In genomic region chr11:2770556-2771301, GRCh38 we compare ENCODE assay signal across 15 cellular contexts.
DNase-seq lines count a peak whose midpoint lies in the region; ATAC-seq and TF ChIP-seq lines count a peak whose summit lies in the region.
"Had no signal": no experiment of that assay in that cellular context is flagged by ENCODE, and none has a peak within 500 bp of the region (broad histone marks: within the 10 kb centered on the region; RNA-seq: fewer than 3 reads in every experiment).

No MANE protein-coding gene starts in this region.

- H3K4me3 Mint-ChIP-seq in chondrocyte (ENCODE audit: unreplicated experiment) = no peak overlapping the region
- H3K4me3 Mint-ChIP-seq: nephron progenitor cell had no signal

- no peak for ATAC-seq in Right ventricle myocardium inferior
- no peak for ATAC-seq in left ventricle myocardium superior
- ATAC-seq in GM21367 (IDR thresholded peaks at IDR 0.05; ENCODE audit: unreplicated experiment) = no peak
- ATAC-seq in GM18873 (IDR thresholded peaks at IDR 0.05; ENCODE audit: low FRiP score, unreplicated experiment) = no peak
- ATAC-seq: activated naive CD4-positive, alpha-beta T cell treated with anti-CD3 and anti-CD28 coated beads, Interleukin-2, amount 50 U/mL, for 72 hours had no signal

- H3K4me1 Mint-ChIP-seq in chondrocyte (ENCODE audit: low read depth) = no peaks in the 10 kb centered on the region

- H4K91ac ChIP-seq in mesenchymal stem cell (ENCODE audit: low read length) = no peak overlapping the region

- TF ChIP-seq CTCF in chondrocyte (IDR thresholded peaks at IDR 0.05) = no peak
- TF ChIP-seq CTCF in vagina (IDR thresholded peaks at IDR 0.05) = no peak
- no peak for TF ChIP-seq CTCF in uterus (IDR thresholded peaks at IDR 0.05)

- TF ChIP-seq POLR2A in vagina (IDR thresholded peaks at IDR 0.05) (no peak), uterus (IDR thresholded peaks at IDR 0.05) (no peak)

- intact Hi-C loops in Right ventricle myocardium inferior (cut with DNase I) (no loop called here), left ventricle myocardium superior (cut with micrococcal nuclease) (no loop called here), vagina (cut with DNase I) (no loop called here), uterus (cut with DNase I; ENCODE audit: low total_unique reads) (no loop called here)

- peaks cover 13% of the 10 kb centered on the region for H3K27me3 Mint-ChIP-seq in chondrocyte (ENCODE audit: low read depth)

- no peak overlapping the region for H2BK5ac ChIP-seq in mesenchymal stem cell (ENCODE audit: low read depth, low read length, poor library complexity, severe bottlenecking)

- H3K4me2 ChIP-seq in mesenchymal stem cell (ENCODE audit: low read length, poor library complexity, severe bottlenecking) = no peak overlapping the region

- no peaks in the 10 kb centered on the region for H3K9me3 ChIP-seq in mesenchymal stem cell (ENCODE audit: control insufficient read depth, low read length)
- H3K9me3 ChIP-seq in vagina = no peaks in the 10 kb centered on the region
- H3K9me3 ChIP-seq in uterus = no peaks in the 10 kb centered on the region
- H3K9me3 ChIP-seq: SJSA1 had no signal

- peaks cover 3% of the 10 kb centered on the region for H3K9me3 Mint-ChIP-seq in chondrocyte (ENCODE audit: low read depth)
- H3K9me3 Mint-ChIP-seq: activated naive CD4-positive, alpha-beta T cell treated with anti-CD3 and anti-CD28 coated beads, Interleukin-2, amount 50 U/mL, for 72 hours had no signal

- H3K36me3 ChIP-seq in mesenchymal stem cell (ENCODE audit: control insufficient read depth in 1 of 2, insufficient read depth in 2 of 2, low read depth in 1 of 2, low read length in 2 of 2) (no peaks in the 10 kb centered on the region), vagina (no peaks in the 10 kb centered on the region), uterus (no peaks in the 10 kb centered on the region)
- H3K36me3 ChIP-seq: SJSA1 had no signal

- WGBS in mesenchymal stem cell = 93% methylated on average over 10 of the region's 10 CpGs

- H3K4me1 ChIP-seq in mesenchymal stem cell (ENCODE audit: control insufficient read depth, insufficient read depth, low read depth, low read length) (peaks cover 29% of the 10 kb centered on the region), vagina (peaks cover 6% of the 10 kb centered on the region), uterus (no peaks in the 10 kb centered on the region)

- H3K23ac ChIP-seq in mesenchymal stem cell (ENCODE audit: low read length in 2 of 2) = no peak overlapping the region

- no peak overlapping the region for H2BK12ac ChIP-seq in mesenchymal stem cell (ENCODE audit: low read length in 2 of 2)

- peak overlapping the region; percentile 0 for H2BK15ac ChIP-seq in mesenchymal stem cell (ENCODE audit: low read depth, poor library complexity, severe bottlenecking)

- H3K4me3 ChIP-seq in mesenchymal stem cell (ENCODE audit: insufficient read depth in 1 of 2, low read depth in 1 of 2, low read length in 2 of 2) (no peak overlapping the region), vagina (no peak overlapping the region), uterus (no peak overlapping the region)
- H3K4me3 ChIP-seq: SJSA1 had no signal

- DNase-seq in Right ventricle myocardium inferior (ENCODE audit: missing footprints) = peak; percentile 40
- no peak for DNase-seq in left ventricle myocardium superior
- DNase-seq in chondrocyte (ENCODE audit: low spot score) = peak; percentile 68
- DNase-seq in mesenchymal stem cell = no peak
- DNase-seq in vagina (ENCODE audit: extremely low spot score in 2 of 2) = peak; percentile 79 to 93
- no peak for DNase-seq in uterus
- DNase-seq: cortex of kidney, GOT3, NCI-H1092, NCI-H510A, nephron progenitor cell had no signal

- H3K14ac ChIP-seq in mesenchymal stem cell (ENCODE audit: low read length in 2 of 2) = no peak overlapping the region

- no peak overlapping the region for H2AFZ ChIP-seq in mesenchymal stem cell (ENCODE audit: low read depth, low read length)

- no peaks in the 10 kb centered on the region for H3K36me3 Mint-ChIP-seq in chondrocyte (ENCODE audit: low read depth)
- H3K36me3 Mint-ChIP-seq: activated naive CD4-positive, alpha-beta T cell treated with anti-CD3 and anti-CD28 coated beads, Interleukin-2, amount 50 U/mL, for 72 hours had no signal

- peaks cover 0 to 24% of the 10 kb centered on the region in 2 experiments for H3K27me3 ChIP-seq in mesenchymal stem cell (ENCODE audit: control insufficient read depth in 1 of 2, insufficient read depth in 1 of 2, low read length in 2 of 2)
- no peaks in the 10 kb centered on the region for H3K27me3 ChIP-seq in vagina
- H3K27me3 ChIP-seq in uterus = no peaks in the 10 kb centered on the region
- H3K27me3 ChIP-seq: SJSA1 had no signal

- H3K18ac ChIP-seq in mesenchymal stem cell (ENCODE audit: low read depth in 1 of 2, low read length in 2 of 2) = no peak overlapping the region

- no peak overlapping the region for H4K8ac ChIP-seq in mesenchymal stem cell (ENCODE audit: low read length)

- H3K4ac ChIP-seq in mesenchymal stem cell (ENCODE audit: low read depth in 1 of 2, low read length in 2 of 2) = no peak overlapping the region

- no peak overlapping the region for H2AK5ac ChIP-seq in mesenchymal stem cell (ENCODE audit: low read length, severe bottlenecking)

- H3K27ac ChIP-seq in mesenchymal stem cell (ENCODE audit: low read length, poor library complexity, severe bottlenecking) = no peak overlapping the region
- no peak overlapping the region for H3K27ac ChIP-seq in vagina
- no peak overlapping the region for H3K27ac ChIP-seq in uterus
- H3K27ac ChIP-seq: SJSA1 had no signal

- H3K9ac ChIP-seq in mesenchymal stem cell (ENCODE audit: low read length) = no peak overlapping the region

- H2BK120ac ChIP-seq in mesenchymal stem cell (ENCODE audit: low read depth, low read length) = no peak overlapping the region

- H3K27ac Mint-ChIP-seq in chondrocyte (ENCODE audit: unreplicated experiment) = no peak overlapping the region
- H3K27ac Mint-ChIP-seq: nephron progenitor cell had no signal

- no peaks in the 10 kb centered on the region for H3K79me1 ChIP-seq in mesenchymal stem cell (replicated peaks; ENCODE audit: low read length, poor library complexity, severe bottlenecking)

Comparison
In these comparisons a context has a peak if more than half of its experiments do, and no peak if none do; other contexts are left out.
1. DNase-seq: peak in Right ventricle myocardium inferior (single experiment), chondrocyte (single experiment) and vagina (2 of 2); none in left ventricle myocardium superior (single experiment), mesenchymal stem cell (single experiment) and uterus (0 of 2).